In genomic region chr1:93990010-93990409, GRCh38 we compare ENCODE assay signal across 18 cellular contexts.
DNase-seq lines count a peak whose midpoint lies in the region; ATAC-seq, FAIRE-seq and TF ChIP-seq lines count a peak whose summit lies in the region.
"Had no signal": no experiment of that assay in that cellular context is flagged by ENCODE, and none has a peak within 500 bp of the region (broad histone marks: within the 10 kb centered on the region; RNA-seq: fewer than 3 reads in every experiment).

No MANE protein-coding gene starts in this region.

- TF ChIP-seq CTCF in heart left ventricle (IDR thresholded peaks at IDR 0.05) (no peak), neural progenitor cell (IDR thresholded peaks at IDR 0.05) (no peak), upper lobe of right lung (IDR thresholded peaks at IDR 0.05) (no peak), pancreas (IDR thresholded peaks at IDR 0.05) (no peak)

- H3K27me3 ChIP-seq in heart left ventricle (peaks cover 0 to 11% (median 0%) of the 10 kb centered on the region in 9 donors), neural progenitor cell (no peaks in the 10 kb centered on the region), upper lobe of right lung (no peaks in the 10 kb centered on the region), pancreas (no peaks in the 10 kb centered on the region)
- H3K27me3 ChIP-seq: BLaER1 had no signal

- WGBS in heart left ventricle, 4 donors = 66 to 94% (median 81%) methylated on average over 5 of the region's 5 CpGs
- 86 to 89% methylated on average over 5 of the region's 5 CpGs for WGBS in pancreas, 2 donors

- H3F3A ChIP-seq in neural progenitor cell (ENCODE audit: low read depth) = no peaks in the 10 kb centered on the region

- no peaks in the 10 kb centered on the region for H3K9me3 ChIP-seq in heart left ventricle
- no peaks in the 10 kb centered on the region for H3K9me3 ChIP-seq in neural progenitor cell (ENCODE audit: low read depth)
- no peaks in the 10 kb centered on the region for H3K9me3 ChIP-seq in upper lobe of right lung
- H3K9me3 ChIP-seq in pancreas = no peaks in the 10 kb centered on the region
- H3K9me3 ChIP-seq: BLaER1, HAP-1 had no signal

- no peak for TF ChIP-seq POLR2A in heart left ventricle (IDR thresholded peaks at IDR 0.05)

- intact Hi-C loops in Right ventricle myocardium inferior (cut with DNase I) (no loop called here), heart left ventricle (cut with DNase I) (no loop called here), upper lobe of right lung (cut with DNase I) (no loop called here), pancreas (cut with DNase I) (no loop called here)

- FAIRE-seq in pancreas (lab: Jason Lieb, UNC) = no peak
- FAIRE-seq: GM12878 had no signal

- H3K4me2 ChIP-seq in neural progenitor cell = no peak overlapping the region
- H3K4me2 ChIP-seq: BLaER1 had no signal

- no peaks in the 10 kb centered on the region for H3K79me2 ChIP-seq in neural progenitor cell (ENCODE audit: low read depth)

- H3K4me1 Mint-ChIP-seq in central memory CD8-positive, alpha-beta T cell = no peaks in the 10 kb centered on the region
- H3K4me1 Mint-ChIP-seq in neural progenitor cell = no peaks in the 10 kb centered on the region

- H3K4me3 Mint-ChIP-seq in central memory CD8-positive, alpha-beta T cell = no peak overlapping the region
- H3K4me3 Mint-ChIP-seq in neural progenitor cell = no peak overlapping the region

- H3K4me3 ChIP-seq in heart left ventricle = no peak overlapping the region
- H3K4me3 ChIP-seq in neural progenitor cell = no peak overlapping the region
- no peak overlapping the region for H3K4me3 ChIP-seq in upper lobe of right lung
- no peak overlapping the region for H3K4me3 ChIP-seq in pancreas
- H3K4me3 ChIP-seq: BLaER1, GM12878, HAP-1 had no signal

- H3K27ac Mint-ChIP-seq in central memory CD8-positive, alpha-beta T cell (ENCODE audit: low read depth) = peak overlapping the region; percentile 33
- no peak overlapping the region for H3K27ac Mint-ChIP-seq in neural progenitor cell

- H3K36me3 ChIP-seq in heart left ventricle (no peaks in the 10 kb centered on the region), neural progenitor cell (no peaks in the 10 kb centered on the region), upper lobe of right lung (no peaks in the 10 kb centered on the region), pancreas (no peaks in the 10 kb centered on the region)
- H3K36me3 ChIP-seq: BLaER1, HAP-1 had no signal

- no peak for ATAC-seq in Right ventricle myocardium inferior
- ATAC-seq in heart left ventricle = no peak
- no peak for ATAC-seq in central memory CD8-positive, alpha-beta T cell (replicated peaks; ENCODE audit: extremely low read depth, poor library complexity, severe bottlenecking)
- ATAC-seq in upper lobe of right lung = peak; percentile 43
- ATAC-seq in pancreas = no peak
- ATAC-seq: GM12878, PC-3 had no signal

- H3K9me3 Mint-ChIP-seq in central memory CD8-positive, alpha-beta T cell = no peaks in the 10 kb centered on the region
- H3K9me3 Mint-ChIP-seq in neural progenitor cell = no peaks in the 10 kb centered on the region

- peak overlapping the region; percentile 17 for H2AFZ ChIP-seq in neural progenitor cell (replicated peaks)

- H3K4me1 ChIP-seq in heart left ventricle = peaks cover 0 to 15% (median 0%) of the 10 kb centered on the region in 12 donors
- no peaks in the 10 kb centered on the region for H3K4me1 ChIP-seq in neural progenitor cell
- H3K4me1 ChIP-seq in upper lobe of right lung = peaks cover 11% of the 10 kb centered on the region
- no peaks in the 10 kb centered on the region for H3K4me1 ChIP-seq in pancreas
- H3K4me1 ChIP-seq: HAP-1 had no signal

- H3K27ac ChIP-seq in heart left ventricle = no peak overlapping the region
- no peak overlapping the region for H3K27ac ChIP-seq in neural progenitor cell
- no peak overlapping the region for H3K27ac ChIP-seq in upper lobe of right lung
- no peak overlapping the region for H3K27ac ChIP-seq in pancreas
- H3K27ac ChIP-seq: BLaER1 had no signal

- no peak overlapping the region for H3K9ac ChIP-seq in neural progenitor cell
- H3K9ac ChIP-seq: BLaER1 had no signal

- peak; percentile 68 for DNase-seq in Right ventricle myocardium inferior (ENCODE audit: missing footprints)
- DNase-seq in heart left ventricle = no peak
- DNase-seq in central memory CD8-positive, alpha-beta T cell (ENCODE audit: low spot score in 2 of 2) = no peak
- no peak for DNase-seq in neural progenitor cell (ENCODE audit: low spot score)
- no peak for DNase-seq in upper lobe of right lung
- DNase-seq in pancreas = no peak
- DNase-seq in occipital lobe (lab: John Stamatoyannopoulos, UW) = no peak
- DNase-seq in activated CD8-positive, alpha-beta memory T cell treated with anti-CD3 and anti-CD28 coated beads for 24 hours = no peak
- DNase-seq: GDM1; NCI-H1417; NCI-H2029; NCI-H2171; NCI-H446; NK-92 treated with Interleukin-12 subunit alpha and Interleukin-12 subunit beta, amount 100 ng/mL, for 24 hours; PC-3 had no signal

- H3K27me3 Mint-ChIP-seq in central memory CD8-positive, alpha-beta T cell = peaks cover 57% of the 10 kb centered on the region
- no peaks in the 10 kb centered on the region for H3K27me3 Mint-ChIP-seq in neural progenitor cell (ENCODE audit: insufficient read depth, low read depth)

- H4K20me1 ChIP-seq in neural progenitor cell (ENCODE audit: low read depth) = no peaks in the 10 kb centered on the region
- H4K20me1 ChIP-seq: BLaER1 had no signal

- H3K36me3 Mint-ChIP-seq in central memory CD8-positive, alpha-beta T cell (ENCODE audit: insufficient read depth) = no peaks in the 10 kb centered on the region
- no peaks in the 10 kb centered on the region for H3K36me3 Mint-ChIP-seq in neural progenitor cell
